Comparison of ENCODE assay signal across 11 cellular contexts in genomic region chr3:10505050-10505790, GRCh38. TPM values are rescaled to one million over a fixed set of nuclear protein-coding genes. Genes with fewer than 3 reads are reported as not detected.
DNase-seq lines count a peak whose midpoint lies in the region; ATAC-seq and TF ChIP-seq lines count a peak whose summit lies in the region.
"Had no signal": no experiment of that assay in that cellular context is flagged by ENCODE, and none has a peak within 500 bp of the region (broad histone marks: within the 10 kb centered on the region; RNA-seq: fewer than 3 reads in every experiment).

ATP2B2 (minus strand) TSS chr3:10505586; CDS start chr3:10449543, 56,043 bp downstream.

- no peaks in the 10 kb centered on the region for H3K36me3 Mint-ChIP-seq in activated naive CD4-positive, alpha-beta T cell treated with anti-CD3 and anti-CD28 coated beads for 36 hours (ENCODE audit: low read depth)
- H3K36me3 Mint-ChIP-seq in activated naive CD4-positive, alpha-beta T cell treated with anti-CD3 and anti-CD28 coated beads, Interleukin-2, amount 10 ng/mL, durations not matched to agents 7 days and 5 days, result no peaks in the 10 kb centered on the region
- H3K36me3 Mint-ChIP-seq in HFFc6 (ENCODE audit: low read depth), result no peaks in the 10 kb centered on the region

- H3K27me3 Mint-ChIP-seq in activated naive CD4-positive, alpha-beta T cell treated with anti-CD3 and anti-CD28 coated beads for 36 hours (ENCODE audit: low read depth), result peaks cover 13% of the 10 kb centered on the region
- peaks cover 71% of the 10 kb centered on the region for H3K27me3 Mint-ChIP-seq in activated naive CD4-positive, alpha-beta T cell treated with anti-CD3 and anti-CD28 coated beads, Interleukin-2, amount 10 ng/mL, durations not matched to agents 7 days and 5 days
- H3K27me3 Mint-ChIP-seq in HFFc6 (ENCODE audit: insufficient read depth), result peaks cover 44% of the 10 kb centered on the region

- H3K9me3 Mint-ChIP-seq in activated naive CD4-positive, alpha-beta T cell treated with anti-CD3 and anti-CD28 coated beads for 36 hours, result no peaks in the 10 kb centered on the region
- H3K9me3 Mint-ChIP-seq in activated naive CD4-positive, alpha-beta T cell treated with anti-CD3 and anti-CD28 coated beads, Interleukin-2, amount 10 ng/mL, durations not matched to agents 7 days and 5 days, result no peaks in the 10 kb centered on the region
- no peaks in the 10 kb centered on the region for H3K9me3 Mint-ChIP-seq in HFFc6
- H3K9me3 Mint-ChIP-seq: T-helper 2 cell treated with Interferon-gamma antibody and Interleukin-4, amounts not matched to agents 5 μg/mL and 100 μg/mL, for 36 hours had no signal

- 7% methylated on average over 42 of the region's 42 CpGs for WGBS in thymus

- no peak within 1 kb of the TSS for H3K27ac Mint-ChIP-seq in activated naive CD4-positive, alpha-beta T cell treated with anti-CD3 and anti-CD28 coated beads for 36 hours
- H3K27ac Mint-ChIP-seq in activated naive CD4-positive, alpha-beta T cell treated with anti-CD3 and anti-CD28 coated beads, Interleukin-2, amount 10 ng/mL, durations not matched to agents 7 days and 5 days, result no peak within 1 kb of the TSS
- H3K27ac Mint-ChIP-seq in HFFc6, result no peak within 1 kb of the TSS
- H3K27ac Mint-ChIP-seq: T-helper 2 cell treated with Interferon-gamma antibody and Interleukin-4, amounts not matched to agents 5 μg/mL and 100 μg/mL, for 36 hours had no signal

- CTCF ChIA-PET in activated naive CD4-positive, alpha-beta T cell treated with anti-CD3 and anti-CD28 coated beads for 36 hours (lab: Charles Lee), result interaction anchor here (0.6 kb wide), 1 partner anchor 436 kb away, joined by 5 read pairs; no protein-coding TSS in a partner anchor
- CTCF ChIA-PET in activated naive CD4-positive, alpha-beta T cell treated with anti-CD3 and anti-CD28 coated beads, Interleukin-2, amount 10 ng/mL, durations not matched to agents 7 days and 5 days (lab: Charles Lee), result no interaction called here

- peaks cover 6% of the 10 kb centered on the region for H3K4me1 Mint-ChIP-seq in activated naive CD4-positive, alpha-beta T cell treated with anti-CD3 and anti-CD28 coated beads for 36 hours (ENCODE audit: low read depth)
- peaks cover 2% of the 10 kb centered on the region for H3K4me1 Mint-ChIP-seq in activated naive CD4-positive, alpha-beta T cell treated with anti-CD3 and anti-CD28 coated beads, Interleukin-2, amount 10 ng/mL, durations not matched to agents 7 days and 5 days
- no peaks in the 10 kb centered on the region for H3K4me1 Mint-ChIP-seq in HFFc6 (ENCODE audit: low read depth)

- peak; percentile 19 for DNase-seq in activated naive CD4-positive, alpha-beta T cell treated with anti-CD3 and anti-CD28 coated beads for 36 hours
- no peak for DNase-seq in activated naive CD4-positive, alpha-beta T cell treated with anti-CD3 and anti-CD28 coated beads, Interleukin-2, amount 10 ng/mL, durations not matched to agents 7 days and 5 days
- DNase-seq in WERI-Rb-1, result peak; percentile 59
- DNase-seq in iPS-NIHi7 (ENCODE audit: extremely low spot score), result peak; percentile 70
- DNase-seq in mucosa of descending colon, result no peak
- DNase-seq in HFFc6, result no peak
- DNase-seq: stimulated activated CD4-positive, alpha-beta T cell treated with anti-CD3 and anti-CD28 coated beads, Interleukin-1b, Interleukin-23, amount 100 ng/mL, for 48 hours had no signal

- ATAC-seq in mucosa of descending colon, result no peak
- no peak for ATAC-seq in HG03520 (IDR thresholded peaks at IDR 0.05; ENCODE audit: unreplicated experiment)

- no peak within 1 kb of the TSS for H3K4me3 Mint-ChIP-seq in activated naive CD4-positive, alpha-beta T cell treated with anti-CD3 and anti-CD28 coated beads for 36 hours
- H3K4me3 Mint-ChIP-seq in activated naive CD4-positive, alpha-beta T cell treated with anti-CD3 and anti-CD28 coated beads, Interleukin-2, amount 10 ng/mL, durations not matched to agents 7 days and 5 days, result no peak within 1 kb of the TSS
- H3K4me3 Mint-ChIP-seq in HFFc6, result no peak within 1 kb of the TSS
- H3K4me3 Mint-ChIP-seq: T-helper 2 cell treated with Interferon-gamma antibody and Interleukin-4, amounts not matched to agents 5 μg/mL and 100 μg/mL, for 36 hours had no signal

- H3K4me3 ChIP-seq in WERI-Rb-1 (ENCODE audit: low read depth, low read length), result peak within 1 kb of the TSS; percentile 50
- peak within 1 kb of the TSS; percentile 11 for H3K4me3 ChIP-seq in thymus (ENCODE audit: low read length)
- no peak within 1 kb of the TSS for H3K4me3 ChIP-seq in mucosa of descending colon

- intact Hi-C loops in activated naive CD4-positive, alpha-beta T cell treated with anti-CD3 and anti-CD28 coated beads for 36 hours (cut with micrococcal nuclease), result loop anchor here (10.0 kb wide), 1 partner anchor 160 kb away; no protein-coding TSS in a partner anchor
- intact Hi-C loops in mucosa of descending colon (cut with DNase I, micrococcal nuclease), result no loop called here

- H3K36me3 ChIP-seq in WERI-Rb-1, result no peaks in the 10 kb centered on the region
- H3K36me3 ChIP-seq in thymus (ENCODE audit: control insufficient read depth, insufficient read depth), result no peaks in the 10 kb centered on the region
- H3K36me3 ChIP-seq in mucosa of descending colon (ENCODE audit: low read depth), result no peaks in the 10 kb centered on the region

- no peaks in the 10 kb centered on the region for H3K9me3 ChIP-seq in WERI-Rb-1 (ENCODE audit: severe bottlenecking)
- H3K9me3 ChIP-seq in thymus (ENCODE audit: control insufficient read depth), result no peaks in the 10 kb centered on the region
- no peaks in the 10 kb centered on the region for H3K9me3 ChIP-seq in mucosa of descending colon

- H3K27me3 ChIP-seq in WERI-Rb-1 (ENCODE audit: insufficient read depth, low read depth, severe bottlenecking) (no peaks in the 10 kb centered on the region), thymus (ENCODE audit: control insufficient read depth, insufficient read depth) (peaks cover 23% of the 10 kb centered on the region)

- H3K4me1 ChIP-seq in thymus (ENCODE audit: control insufficient read depth, insufficient read depth, low read length) (no peaks in the 10 kb centered on the region), mucosa of descending colon (ENCODE audit: low read depth) (no peaks in the 10 kb centered on the region)

- H3K27ac ChIP-seq in WERI-Rb-1, result peak within 1 kb of the TSS; percentile 42
- no peak within 1 kb of the TSS for H3K27ac ChIP-seq in thymus (ENCODE audit: low read depth)
- H3K27ac ChIP-seq: epithelial cell of prostate had no signal

- no peak for TF ChIP-seq CTCF in WERI-Rb-1 (IDR thresholded peaks at IDR 0.05; ENCODE audit: low read depth, low read length)
- no peak for TF ChIP-seq CTCF in mucosa of descending colon (IDR thresholded peaks at IDR 0.05)
- TF ChIP-seq CTCF in HFFc6 (IDR thresholded peaks at IDR 0.05), result no peak

RNA-seq across cellular contexts. Expression of gene ATP2B2, which starts in this region (rescaled TPM):
- total RNA-seq in activated naive CD4-positive, alpha-beta T cell treated with anti-CD3 and anti-CD28 coated beads for 36 hours, result not detected
- 0.34 TPM for polyA plus RNA-seq in thymus
- under 1 TPM; 0.09 to 0.70 (median 0.12) TPM for total RNA-seq in mucosa of descending colon
- not detected for total RNA-seq in HFFc6 (2021; fragmentation: NEBNext Ultra II Directional; extraction: Animal tissue kit (Norgen Biotek cat#: 25700))

Comparison
In these comparisons a context has a peak if more than half of its experiments do, and no peak if none do; other contexts are left out.
1. Peak in DNase-seq in activated naive CD4-positive, alpha-beta T cell treated with anti-CD3 and anti-CD28 coated beads for 36 hours; RNA of the gene not detected or under 1 TPM.
2. DNase-seq: peak in WERI-Rb-1 (single experiment) and iPS-NIHi7 (single experiment); none in activated naive CD4-positive, alpha-beta T cell treated with anti-CD3 and anti-CD28 coated beads, Interleukin-2, amount 10 ng/mL, durations not matched to agents 7 days and 5 days (single experiment), mucosa of descending colon (0 of 3) and HFFc6 (single experiment).